In genomic region chr1:68321084-68321685, GRCh38 we compare ENCODE assay signal across 9 cellular contexts.
DNase-seq lines count a peak whose midpoint lies in the region; ATAC-seq and TF ChIP-seq lines count a peak whose summit lies in the region.
"Had no signal": no experiment of that assay in that cellular context is flagged by ENCODE, and none has a peak within 500 bp of the region (broad histone marks: within the 10 kb centered on the region; RNA-seq: fewer than 3 reads in every experiment).

No MANE protein-coding gene starts in this region.

- no peaks in the 10 kb centered on the region for H3K36me3 ChIP-seq in mesendoderm (ENCODE audit: control insufficient read depth, insufficient read depth, low read length)

- no peaks in the 10 kb centered on the region for H3K4me1 Mint-ChIP-seq in natural killer cell

- no peak for ATAC-seq in HG03469 (IDR thresholded peaks at IDR 0.05; ENCODE audit: unreplicated experiment)
- no peak for ATAC-seq in natural killer cell
- no peak for ATAC-seq in HG02840 (IDR thresholded peaks at IDR 0.05; ENCODE audit: low FRiP score, unreplicated experiment)

- no peak overlapping the region for H3K23ac ChIP-seq in mesendoderm (ENCODE audit: low read length)

- H2BK120ac ChIP-seq in mesendoderm (ENCODE audit: low read depth, low read length), result no peak overlapping the region

- no peaks in the 10 kb centered on the region for H3K79me1 ChIP-seq in mesendoderm (ENCODE audit: low read length)

- TF ChIP-seq CTCF in natural killer cell (IDR thresholded peaks at IDR 0.05), result no peak

- no peaks in the 10 kb centered on the region for H3K36me3 Mint-ChIP-seq in natural killer cell

- no peaks in the 10 kb centered on the region for H3K79me2 ChIP-seq in mesendoderm (ENCODE audit: control insufficient read depth, insufficient read depth, low read length)

- no peak overlapping the region for H3K4me3 Mint-ChIP-seq in natural killer cell

- no peaks in the 10 kb centered on the region for H3K27me3 Mint-ChIP-seq in natural killer cell (ENCODE audit: low read depth in 2 of 2)

- no peak overlapping the region for H4K5ac ChIP-seq in mesendoderm (ENCODE audit: low read length)

- H2BK15ac ChIP-seq in mesendoderm (replicated peaks; ENCODE audit: low read depth), result no peak overlapping the region

- H4K8ac ChIP-seq in mesendoderm (ENCODE audit: low read depth, low read length), result no peak overlapping the region

- no peak overlapping the region for H3K9ac ChIP-seq in mesendoderm (ENCODE audit: low read length)

- H2AK5ac ChIP-seq in mesendoderm (ENCODE audit: low read length), result no peak overlapping the region

- H3K27me3 ChIP-seq in mesendoderm (ENCODE audit: insufficient read depth, low read length, poor library complexity), result no peaks in the 10 kb centered on the region

- no peak overlapping the region for H2BK5ac ChIP-seq in mesendoderm (ENCODE audit: low read length)

- WGBS in mesendoderm (ENCODE audit: extremely low coverage, insufficient coverage, low lambda C conversion rate), result no CpG with 5 or more reads among the region's 6 CpGs

- H3K56ac ChIP-seq in mesendoderm (ENCODE audit: low read length), result no peak overlapping the region

- peaks cover 3% of the 10 kb centered on the region for H3K4me1 ChIP-seq in mesendoderm (ENCODE audit: control insufficient read depth, low read depth, low read length)

- no peak overlapping the region for H3K27ac Mint-ChIP-seq in natural killer cell

- no peak overlapping the region for H3K4me2 ChIP-seq in mesendoderm (ENCODE audit: low read length)

- intact Hi-C loops in natural killer cell (cut with micrococcal nuclease), result no loop called here

- no peak overlapping the region for H3K4ac ChIP-seq in mesendoderm (ENCODE audit: low read depth, low read length)

- peaks cover 2 to 3% of the 10 kb centered on the region in 2 donors for H3K9me3 Mint-ChIP-seq in natural killer cell

- DNase-seq in DMS53 treated with DMSO at 0.1 percent for 48 hours (lab: John Stamatoyannopoulos, UW; ENCODE audit: unreplicated experiment), result peak; percentile 93
- DNase-seq in NCI-H446 (lab: John Stamatoyannopoulos, UW), result peak; percentile 50 to 58
- peak; percentile 15 to 73 for DNase-seq in dermis microvascular lymphatic vessel endothelial cell (ENCODE audit: low read depth in 2 of 2)
- peak; percentile 84 for DNase-seq in mesendoderm
- DNase-seq in OCI-M2 (lab: John Stamatoyannopoulos, UW; ENCODE audit: unreplicated experiment), result no peak
- DNase-seq in natural killer cell, result no peak

- H3K18ac ChIP-seq in mesendoderm (ENCODE audit: low read length), result no peak overlapping the region

- no peak overlapping the region for H3K4me3 ChIP-seq in mesendoderm (ENCODE audit: low read length)

- no peak overlapping the region for H3K27ac ChIP-seq in mesendoderm (ENCODE audit: low read depth, low read length)
- H3K27ac ChIP-seq: HL-60 had no signal

Comparison
In these comparisons a context has a peak if more than half of its experiments do, and no peak if none do; other contexts are left out.
1. DNase-seq: peak in DMS53 treated with DMSO at 0.1 percent for 48 hours (single experiment), NCI-H446 (2 of 2), dermis microvascular lymphatic vessel endothelial cell (2 of 2) and mesendoderm (single experiment); none in OCI-M2 (single experiment) and natural killer cell (single experiment).